In the genomic region with DNA sequence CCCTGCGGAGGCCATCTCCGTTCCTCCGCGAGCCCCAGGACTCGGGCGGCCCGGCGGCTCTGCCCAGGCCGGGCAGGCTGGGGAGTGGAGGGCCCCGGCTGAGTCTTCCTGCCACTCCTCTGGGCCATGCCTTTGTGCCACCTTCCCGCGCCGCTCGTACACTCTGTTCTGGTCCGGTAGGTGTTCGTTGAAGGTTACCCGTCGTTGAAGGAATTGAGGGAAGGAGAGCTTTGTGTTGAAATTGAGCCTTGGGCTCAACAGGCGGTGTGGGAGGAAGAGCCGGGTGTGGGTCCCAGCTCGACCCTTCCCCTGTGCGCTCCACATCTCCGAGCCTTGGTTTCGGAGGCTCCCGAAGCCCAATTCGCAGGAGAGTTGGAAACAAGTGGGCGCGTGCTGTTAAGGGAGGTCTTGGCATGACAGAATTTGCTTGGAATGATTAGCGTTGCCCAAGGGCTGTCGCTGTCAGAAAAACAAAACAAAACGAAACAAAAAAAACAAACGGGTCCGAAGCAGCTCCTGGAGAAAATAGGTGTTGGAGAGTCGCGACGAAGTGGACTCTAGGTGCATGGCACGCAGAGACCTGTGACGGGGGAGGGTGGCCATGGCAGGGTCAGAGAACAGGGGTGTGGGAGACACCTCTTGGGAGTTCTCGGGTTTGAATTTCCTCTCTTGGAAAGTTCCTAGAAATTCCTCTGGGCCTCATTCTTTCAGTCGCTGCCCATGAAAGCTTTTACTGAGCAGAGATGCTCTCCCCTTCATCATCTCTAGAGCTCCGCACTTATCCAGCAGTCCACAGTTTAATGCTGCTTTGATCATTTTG, we compare ENCODE assay signal across 8 cellular contexts. TPM values are rescaled to one million over a fixed set of nuclear protein-coding genes. Genes with fewer than 3 reads are reported as not detected.
DNase-seq lines count a peak whose midpoint lies in the region; ATAC-seq, FAIRE-seq and TF ChIP-seq lines count a peak whose summit lies in the region.

No MANE protein-coding gene starts in this region.

- DNase-seq in Karpas-422 = peak; percentile 54
- DNase-seq in central memory CD8-positive, alpha-beta T cell (ENCODE audit: low spot score in 2 of 2) = no peak
- DNase-seq in memory B cell (ENCODE audit: low spot score in 2 of 2) = no peak
- no peak for DNase-seq in uterus
- DNase-seq in activated CD4-positive, alpha-beta T cell treated with anti-CD3 and anti-CD28 coated beads, Interleukin-2, amount 50 U/mL, for 1 hour = no peak
- DNase-seq in GM12891 (ENCODE audit: insufficient read length, low spot score) = no peak

- ATAC-seq in GM21723 (IDR thresholded peaks at IDR 0.05; ENCODE audit: unreplicated experiment) (peak; percentile 26), memory B cell (ENCODE audit: low read depth) (peak; percentile 21)
- peak; percentile 30 for ATAC-seq in central memory CD8-positive, alpha-beta T cell (replicated peaks; ENCODE audit: extremely low read depth, poor library complexity, severe bottlenecking)

- H2AFZ ChIP-seq in Karpas-422 (ENCODE audit: low read length) = peak overlapping the region; percentile 72; the same call in 1 of the 2 replicates

- H3K27me3 ChIP-seq in Karpas-422 (ENCODE audit: low read length) = no peaks in the 10 kb centered on the region
- no peaks in the 10 kb centered on the region for H3K27me3 ChIP-seq in uterus

- peak overlapping the region; percentile 94 for H3K4me3 Mint-ChIP-seq in central memory CD8-positive, alpha-beta T cell
- peak overlapping the region; percentile 97 for H3K4me3 Mint-ChIP-seq in memory B cell

- peak overlapping the region; percentile 76 for H3K4me2 ChIP-seq in Karpas-422 (ENCODE audit: low read depth, low read length, poor library complexity, severe bottlenecking)

- H3K9me3 ChIP-seq in Karpas-422 (ENCODE audit: low read length) (no peaks in the 10 kb centered on the region), uterus (no peaks in the 10 kb centered on the region)

- TF ChIP-seq POLR2A in uterus (IDR thresholded peaks at IDR 0.05) (no peak), GM12891 (IDR thresholded peaks at IDR 0.05; ENCODE audit: low read depth, low read length) (no peak)

- H3K4me1 ChIP-seq in Karpas-422 (ENCODE audit: low read length) (peaks cover 51% of the 10 kb centered on the region), uterus (no peaks in the 10 kb centered on the region)

- peak overlapping the region; percentile 93 for H3K9ac ChIP-seq in Karpas-422 (ENCODE audit: low read length)

- TF ChIP-seq CTCF in uterus (IDR thresholded peaks at IDR 0.05) = no peak

- H3K9me2 ChIP-seq in Karpas-422 (replicated peaks; ENCODE audit: insufficient read depth, low read length) = no peaks in the 10 kb centered on the region

- peaks cover 25% of the 10 kb centered on the region for H3K36me3 Mint-ChIP-seq in central memory CD8-positive, alpha-beta T cell (ENCODE audit: insufficient read depth)
- H3K36me3 Mint-ChIP-seq in memory B cell = peaks cover 6% of the 10 kb centered on the region

- H3K27me3 Mint-ChIP-seq in central memory CD8-positive, alpha-beta T cell = no peaks in the 10 kb centered on the region
- H3K27me3 Mint-ChIP-seq in memory B cell = no peaks in the 10 kb centered on the region

- peak overlapping the region; percentile 93 for H3K27ac Mint-ChIP-seq in central memory CD8-positive, alpha-beta T cell (ENCODE audit: low read depth)
- H3K27ac Mint-ChIP-seq in memory B cell = peak overlapping the region; percentile 95

- H3K4me1 Mint-ChIP-seq in central memory CD8-positive, alpha-beta T cell = peaks cover 38% of the 10 kb centered on the region
- peaks cover 25% of the 10 kb centered on the region for H3K4me1 Mint-ChIP-seq in memory B cell

- intact Hi-C loops in uterus (cut with DNase I; ENCODE audit: low total_unique reads) = no loop called here

- H3K27ac ChIP-seq in Karpas-422 (ENCODE audit: low read length) = peak overlapping the region; percentile 44; the same call in 1 of the 2 replicates
- peak overlapping the region; percentile 88 to 92 for H3K27ac ChIP-seq in uterus

- H3K36me3 ChIP-seq in Karpas-422 (ENCODE audit: insufficient read depth, low read length) (no peaks in the 10 kb centered on the region; the same call in 1 of the 2 replicates), uterus (no peaks in the 10 kb centered on the region)

- no peak for FAIRE-seq in GM12891 (lab: Jason Lieb, UNC)

- H4K20me1 ChIP-seq in Karpas-422 (ENCODE audit: insufficient read depth, low read depth, low read length) = peaks cover 16% of the 10 kb centered on the region

- H3K4me3 ChIP-seq in GM08714 (ENCODE audit: low read length) (peak overlapping the region; percentile 63), Karpas-422 (ENCODE audit: low read length) (peak overlapping the region; percentile 91), uterus (peak overlapping the region; percentile 74 to 76)

- peaks cover 85% of the 10 kb centered on the region for H3K79me2 ChIP-seq in Karpas-422 (ENCODE audit: low read length)

- H3K9me3 Mint-ChIP-seq in central memory CD8-positive, alpha-beta T cell = no peaks in the 10 kb centered on the region
- H3K9me3 Mint-ChIP-seq in memory B cell = no peaks in the 10 kb centered on the region

TF ChIP-seq in GM12891, 5 proteins besides CTCF, POLR2A, EP300 and RAD21:
- TF ChIP-seq POLR2AphosphoS5 (IDR thresholded peaks at IDR 0.05; ENCODE audit: low read depth, low read length) (no peak), TAF1 (IDR thresholded peaks at IDR 0.05; ENCODE audit: low read depth, low read length) (no peak), POU2F2 (IDR thresholded peaks at IDR 0.05; ENCODE audit: low read depth, low read length) (no peak), SPI1 (IDR thresholded peaks at IDR 0.05; ENCODE audit: low read depth, low read length) (no peak), PAX5 (IDR thresholded peaks at IDR 0.05; ENCODE audit: insufficient read depth, low read length, severe bottlenecking) (no peak)

RNA-seq across cellular contexts. Expression of a gene that starts 1.2 kb away (rescaled TPM):
- 119 and 342 TPM in 2 replicates for total RNA-seq in Karpas-422 (2014; rRNA removed; shearing (Covaris generic); ENCODE audit: low replicate concordance)
- 100 to 1,000 TPM in 1 of 4 donors, 10 to 100 TPM in 2, 1 to 10 TPM in 1; 7.9 to 112 (median 68.7) TPM for total RNA-seq in uterus
- polyA plus RNA-seq in GM12891 (2012; ENCODE audit: low read depth, missing spikeins) = 207 TPM

RNA-seq across cellular contexts. Expression of a gene that starts 17.5 kb away (rescaled TPM):
- not detected in 2 replicates for total RNA-seq in Karpas-422 (2014; rRNA removed; shearing (Covaris generic); ENCODE audit: low replicate concordance)
- total RNA-seq in uterus = 10 to 100 TPM in 2 of 4 donors, 1 to 10 TPM in 2; 1.0 to 30.3 (median 9.3) TPM
- polyA plus RNA-seq in GM12891 (2012; ENCODE audit: low read depth, missing spikeins) = 0.05 TPM

RNA-seq across cellular contexts. Expression of a gene that starts 34.3 kb away (rescaled TPM):
- total RNA-seq in Karpas-422 (2014; rRNA removed; shearing (Covaris generic); ENCODE audit: low replicate concordance) = 7.8 and 18.6 TPM in 2 replicates
- total RNA-seq in uterus = 10 to 100 TPM in 2 of 4 donors, under 1 TPM in 1, not detected in 1; 0.29 to 17.5 (median 11.2) TPM
- 12.6 TPM for polyA plus RNA-seq in GM12891 (2012; ENCODE audit: low read depth, missing spikeins)
